In genomic region chr7:128869944-128870285, GRCh38 we compare ENCODE assay signal across 8 cellular contexts. TPM values are rescaled to one million over a fixed set of nuclear protein-coding genes. Genes with fewer than 3 reads are reported as not detected.
A peak's percentile ranks its signal among the peaks of the same experiment; 100 is the strongest.
DNase-seq lines count a peak whose midpoint lies in the region; ATAC-seq and TF ChIP-seq lines count a peak whose summit lies in the region.

No MANE protein-coding gene starts in this region.

- in situ Hi-C loops in brain microvascular endothelial cell (cut with HindIII; ENCODE audit: low pct_ligation_motif_present, low sequenced_read_pairs): no loop called here

- H3K36me3 ChIP-seq in brain microvascular endothelial cell (replicated peaks): peaks cover 9% of the 10 kb centered on the region

- H3K27me3 Mint-ChIP-seq in naive thymus-derived CD8-positive, alpha-beta T cell: peaks cover 0 to 2% (median 0%) of the 10 kb centered on the region in 5 donors

- ATAC-seq in HG03103 (IDR thresholded peaks at IDR 0.05; ENCODE audit: low read depth, unreplicated experiment): peak; percentile 12
- ATAC-seq in naive thymus-derived CD8-positive, alpha-beta T cell: peak; percentile 39 to 44
- no peak for ATAC-seq in HG02884 (IDR thresholded peaks at IDR 0.05; ENCODE audit: unreplicated experiment)

- peaks cover 4% of the 10 kb centered on the region for H3K27me3 ChIP-seq in brain microvascular endothelial cell (replicated peaks)

- no peak overlapping the region for H3K27ac ChIP-seq in brain microvascular endothelial cell

- H3K4me3 ChIP-seq in GM12864 (ENCODE audit: low read depth, low read length) (peak overlapping the region; percentile 46), brain microvascular endothelial cell (ENCODE audit: low read depth, low read length) (peak overlapping the region; percentile 26)

- DNase-seq in GM12864 (ENCODE audit: low read depth) (no peak), brain microvascular endothelial cell (no peak), KG1 (lab: John Stamatoyannopoulos, UW) (no peak), NCI-H226 (no peak), NCI-H2081 (lab: John Stamatoyannopoulos, UW) (no peak)
- peak in 3 of 10 donors; percentile 17 to 28 (median 28) for DNase-seq in naive thymus-derived CD8-positive, alpha-beta T cell

- H3K9me3 Mint-ChIP-seq in naive thymus-derived CD8-positive, alpha-beta T cell: no peaks in the 10 kb centered on the region

- H3K27ac Mint-ChIP-seq in naive thymus-derived CD8-positive, alpha-beta T cell: peak overlapping the region in 4 of 10 donors; percentile 29 to 82 (median 58)

- TF ChIP-seq CTCF in GM12864 (IDR thresholded peaks at IDR 0.05; ENCODE audit: low read depth, low read length, missing control alignments) (no peak), brain microvascular endothelial cell (IDR thresholded peaks at IDR 0.05; ENCODE audit: low read depth, low read length, missing control alignments) (no peak)

- POLR2A ChIA-PET in naive thymus-derived CD8-positive, alpha-beta T cell (lab: Charles Lee): interaction anchor here (0.6 kb wide), 1 partner anchor 41 kb away, joined by 3 read pairs; no protein-coding TSS in a partner anchor

- peak overlapping the region; percentile 72 to 91 (median 82) for H3K4me3 Mint-ChIP-seq in naive thymus-derived CD8-positive, alpha-beta T cell

- H3K4me1 Mint-ChIP-seq in naive thymus-derived CD8-positive, alpha-beta T cell: peaks cover 17 to 32% (median 21%) of the 10 kb centered on the region in 4 donors

- H3K36me3 Mint-ChIP-seq in naive thymus-derived CD8-positive, alpha-beta T cell: peaks cover 0 to 13% (median 3%) of the 10 kb centered on the region in 3 donors

RNA-seq across cellular contexts. Expression of gene ATP6V1F, which starts 7.3 kb away (rescaled TPM):
- total RNA-seq in naive thymus-derived CD8-positive, alpha-beta T cell: 10 to 100 TPM; 65.1 to 69.2 TPM
- 100 to 1,000 TPM; 305 to 319 (median 313) TPM for polyA plus RNA-seq in naive thymus-derived CD8-positive, alpha-beta T cell

RNA-seq across cellular contexts. Expression of gene FLNC, which starts 39.7 kb away (rescaled TPM):
- not detected for total RNA-seq in naive thymus-derived CD8-positive, alpha-beta T cell
- under 1 TPM in 1 of 3 donors, not detected in 2; 0.01 TPM for polyA plus RNA-seq in naive thymus-derived CD8-positive, alpha-beta T cell

RNA-seq across cellular contexts. Expression of gene KCP, which starts 40.6 kb away (rescaled TPM):
- under 1 TPM; 0.29 to 0.33 TPM for total RNA-seq in naive thymus-derived CD8-positive, alpha-beta T cell
- polyA plus RNA-seq in naive thymus-derived CD8-positive, alpha-beta T cell: not detected
